In genomic region chr19:33377586-33378475, GRCh38 we compare ENCODE assay signal across 14 cellular contexts. TPM values are rescaled to one million over a fixed set of nuclear protein-coding genes. Genes with fewer than 3 reads are reported as not detected.
DNase-seq lines count a peak whose midpoint lies in the region; ATAC-seq and TF ChIP-seq lines count a peak whose summit lies in the region.
"Had no signal": no experiment of that assay in that cellular context is flagged by ENCODE, and none has a peak within 500 bp of the region (broad histone marks: within the 10 kb centered on the region; RNA-seq: fewer than 3 reads in every experiment).

No MANE protein-coding gene starts in this region.

- no peaks in the 10 kb centered on the region for H3K9me3 Mint-ChIP-seq in activated naive CD4-positive, alpha-beta T cell treated with anti-CD3 and anti-CD28 coated beads, Interleukin-2, amount 50 U/mL, for 24 hours
- H3K9me3 Mint-ChIP-seq in activated naive CD4-positive, alpha-beta T cell treated with anti-CD3 and anti-CD28 coated beads for 36 hours: no peaks in the 10 kb centered on the region
- no peaks in the 10 kb centered on the region for H3K9me3 Mint-ChIP-seq in chondrocyte (ENCODE audit: low read depth)

- H3K36me3 ChIP-seq in mucosa of rectum (ENCODE audit: control insufficient read depth in 2 of 2, insufficient read depth in 2 of 2, low read length in 2 of 2) (peaks cover 7 to 10% of the 10 kb centered on the region in 2 donors), uterus (no peaks in the 10 kb centered on the region), MM.1S (replicated peaks; ENCODE audit: insufficient read depth, low read length) (peaks cover 9% of the 10 kb centered on the region; the same call in 1 of the 2 replicates)

- no peak overlapping the region for H3K4me3 Mint-ChIP-seq in activated naive CD4-positive, alpha-beta T cell treated with anti-CD3 and anti-CD28 coated beads, Interleukin-2, amount 50 U/mL, for 24 hours
- H3K4me3 Mint-ChIP-seq in activated naive CD4-positive, alpha-beta T cell treated with anti-CD3 and anti-CD28 coated beads for 36 hours: no peak overlapping the region
- no peak overlapping the region for H3K4me3 Mint-ChIP-seq in chondrocyte (ENCODE audit: unreplicated experiment)
- H3K4me3 Mint-ChIP-seq: naive thymus-derived CD4-positive, alpha-beta T cell had no signal

- peaks cover 24% of the 10 kb centered on the region for H4K20me1 ChIP-seq in MM.1S (ENCODE audit: insufficient read depth, low read length)

- peaks cover 85% of the 10 kb centered on the region for H3K79me2 ChIP-seq in MM.1S (ENCODE audit: low read length)

- H3K27ac ChIP-seq in mucosa of rectum (ENCODE audit: low read depth in 2 of 2, low read length in 2 of 2): peak overlapping the region; percentile 98
- peak overlapping the region; percentile 4 to 100 for H3K27ac ChIP-seq in uterus
- H3K27ac ChIP-seq in MM.1S (ENCODE audit: low read length): no peak overlapping the region
- H3K27ac ChIP-seq: SJCRH30, VCaP had no signal

- H3K27me3 Mint-ChIP-seq in activated naive CD4-positive, alpha-beta T cell treated with anti-CD3 and anti-CD28 coated beads, Interleukin-2, amount 50 U/mL, for 24 hours: no peaks in the 10 kb centered on the region
- H3K27me3 Mint-ChIP-seq in activated naive CD4-positive, alpha-beta T cell treated with anti-CD3 and anti-CD28 coated beads for 36 hours (ENCODE audit: low read depth): no peaks in the 10 kb centered on the region
- H3K27me3 Mint-ChIP-seq in chondrocyte (ENCODE audit: low read depth): no peaks in the 10 kb centered on the region
- H3K27me3 Mint-ChIP-seq: naive thymus-derived CD4-positive, alpha-beta T cell had no signal

- H3K9me3 ChIP-seq in mucosa of rectum (ENCODE audit: control insufficient read depth in 2 of 2, low read length in 2 of 2): no peaks in the 10 kb centered on the region
- no peaks in the 10 kb centered on the region for H3K9me3 ChIP-seq in uterus
- no peaks in the 10 kb centered on the region for H3K9me3 ChIP-seq in MM.1S (replicated peaks; ENCODE audit: insufficient read depth, low read length)
- H3K9me3 ChIP-seq: SJCRH30 had no signal

- H3K9ac ChIP-seq in mucosa of rectum (ENCODE audit: low read depth in 1 of 2, low read length in 2 of 2): no peak overlapping the region
- no peak overlapping the region for H3K9ac ChIP-seq in MM.1S (ENCODE audit: low read length)

- H3K4me3 ChIP-seq in mucosa of rectum (ENCODE audit: low read length in 2 of 2) (no peak overlapping the region), uterus (no peak overlapping the region), MM.1S (ENCODE audit: low read length) (no peak overlapping the region)
- H3K4me3 ChIP-seq: SJCRH30 had no signal

- no peak overlapping the region for H3K4me2 ChIP-seq in MM.1S (ENCODE audit: low read depth, low read length)

- ATAC-seq in HG02938 (IDR thresholded peaks at IDR 0.05; ENCODE audit: unreplicated experiment): no peak
- ATAC-seq: naive thymus-derived CD4-positive, alpha-beta T cell had no signal

- no peak for DNase-seq in activated naive CD4-positive, alpha-beta T cell treated with anti-CD3 and anti-CD28 coated beads for 36 hours
- DNase-seq in chondrocyte (ENCODE audit: low spot score) (no peak), uterus (no peak), posterior vena cava (ENCODE audit: low spot score) (no peak), MM.1S (no peak)
- DNase-seq: DMS153; H7; naive thymus-derived CD4-positive, alpha-beta T cell; NCI-H774; SJCRH30 had no signal

- CTCF ChIA-PET in activated naive CD4-positive, alpha-beta T cell treated with anti-CD3 and anti-CD28 coated beads for 36 hours (lab: Charles Lee): interaction anchor here (0.6 to 1.1 kb wide), 3 partner anchors 141 to 234 kb away, joined by 3 to 4 read pairs (median 3); no protein-coding TSS in a partner anchor

- no peaks in the 10 kb centered on the region for H3K9me2 ChIP-seq in MM.1S (replicated peaks; ENCODE audit: insufficient read depth, low read length)

- H2AFZ ChIP-seq in MM.1S (ENCODE audit: low read length): no peak overlapping the region

- H3K4me1 ChIP-seq in mucosa of rectum (ENCODE audit: control insufficient read depth in 2 of 2, insufficient read depth in 2 of 2, low read length in 2 of 2): peaks cover 25 to 32% of the 10 kb centered on the region in 2 donors
- H3K4me1 ChIP-seq in uterus: peaks cover 0 to 9% of the 10 kb centered on the region in 2 donors
- peaks cover 4% of the 10 kb centered on the region; the same call in 1 of the 2 replicates for H3K4me1 ChIP-seq in MM.1S (ENCODE audit: low read length)
- H3K4me1 ChIP-seq: SJCRH30 had no signal

- peaks cover 4% of the 10 kb centered on the region for H3F3A ChIP-seq in MM.1S (ENCODE audit: insufficient read depth, low read length)

- no peaks in the 10 kb centered on the region for H3K27me3 ChIP-seq in mucosa of rectum (ENCODE audit: control insufficient read depth in 2 of 2, insufficient read depth in 2 of 2, low read length in 2 of 2)
- no peaks in the 10 kb centered on the region for H3K27me3 ChIP-seq in uterus
- no peaks in the 10 kb centered on the region for H3K27me3 ChIP-seq in MM.1S (replicated peaks; ENCODE audit: insufficient read depth, low read length)
- H3K27me3 ChIP-seq: SJCRH30 had no signal

- H3K4me1 Mint-ChIP-seq in activated naive CD4-positive, alpha-beta T cell treated with anti-CD3 and anti-CD28 coated beads, Interleukin-2, amount 50 U/mL, for 24 hours: peaks cover 76% of the 10 kb centered on the region
- peaks cover 63% of the 10 kb centered on the region for H3K4me1 Mint-ChIP-seq in activated naive CD4-positive, alpha-beta T cell treated with anti-CD3 and anti-CD28 coated beads for 36 hours (ENCODE audit: low read depth)
- peaks cover 68% of the 10 kb centered on the region for H3K4me1 Mint-ChIP-seq in chondrocyte (ENCODE audit: low read depth)

- TF ChIP-seq CTCF in chondrocyte (IDR thresholded peaks at IDR 0.05) (no peak), uterus (IDR thresholded peaks at IDR 0.05) (no peak), MM.1S (IDR thresholded peaks at IDR 0.05; ENCODE audit: low read length) (no peak)

- peaks cover 15% of the 10 kb centered on the region for H3K36me3 Mint-ChIP-seq in activated naive CD4-positive, alpha-beta T cell treated with anti-CD3 and anti-CD28 coated beads, Interleukin-2, amount 50 U/mL, for 24 hours
- H3K36me3 Mint-ChIP-seq in activated naive CD4-positive, alpha-beta T cell treated with anti-CD3 and anti-CD28 coated beads for 36 hours (ENCODE audit: low read depth): peaks cover 40% of the 10 kb centered on the region
- H3K36me3 Mint-ChIP-seq in chondrocyte (ENCODE audit: low read depth): peaks cover 11% of the 10 kb centered on the region

- intact Hi-C loops in activated naive CD4-positive, alpha-beta T cell treated with anti-CD3 and anti-CD28 coated beads for 36 hours (cut with micrococcal nuclease): loop anchor here (10.0 kb wide), 1 partner anchor 403 kb away; the partner anchor contains the start of genes CEP89 and FAAP24
- intact Hi-C loops in uterus (cut with DNase I; ENCODE audit: low total_unique reads): no loop called here
- intact Hi-C loops in posterior vena cava (cut with DNase I): no loop called here

- H3K27ac Mint-ChIP-seq in activated naive CD4-positive, alpha-beta T cell treated with anti-CD3 and anti-CD28 coated beads, Interleukin-2, amount 50 U/mL, for 24 hours: peak overlapping the region; percentile 35
- no peak overlapping the region for H3K27ac Mint-ChIP-seq in activated naive CD4-positive, alpha-beta T cell treated with anti-CD3 and anti-CD28 coated beads for 36 hours
- peak overlapping the region; percentile 72 for H3K27ac Mint-ChIP-seq in chondrocyte (ENCODE audit: unreplicated experiment)

- TF ChIP-seq POLR2A in uterus (IDR thresholded peaks at IDR 0.05): no peak

RNA-seq across cellular contexts. Expression of gene CEBPG, which starts 4.3 kb away (rescaled TPM):
- total RNA-seq in activated naive CD4-positive, alpha-beta T cell treated with anti-CD3 and anti-CD28 coated beads for 36 hours: 10 to 100 TPM; 37.3 to 38.7 TPM
- total RNA-seq in chondrocyte (16.3 to 54.4 TPM (median 50.2 TPM) in 3 replicates), uterus (10 to 100 TPM; 10.3 to 33.3 (median 25.5) TPM), posterior vena cava (10 to 100 TPM; 29.1 to 41.3 TPM)
